Comparison of ENCODE assay signal across 18 cellular contexts in the genomic region with DNA sequence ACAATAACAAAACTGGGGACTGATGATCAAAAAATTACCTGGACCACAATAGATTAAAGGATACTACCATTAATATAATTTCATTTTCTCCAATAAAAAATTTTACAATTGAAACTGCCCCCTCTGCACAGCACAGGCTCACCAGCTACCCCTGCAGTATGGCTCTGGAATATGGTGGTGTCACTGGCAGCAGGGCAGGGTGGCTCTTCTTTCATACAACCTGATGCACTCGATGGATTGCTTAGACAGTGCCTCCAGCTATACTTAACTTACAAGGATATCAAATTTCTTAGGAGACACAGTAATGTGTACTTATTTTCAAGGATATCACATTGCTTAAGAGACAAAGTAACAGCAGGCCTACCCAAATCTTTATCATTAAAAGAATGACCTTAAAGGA.
DNase-seq lines count a peak whose midpoint lies in the region; ATAC-seq and TF ChIP-seq lines count a peak whose summit lies in the region.
"Had no signal": no experiment of that assay in that cellular context is flagged by ENCODE, and none has a peak within 500 bp of the region (broad histone marks: within the 10 kb centered on the region; RNA-seq: fewer than 3 reads in every experiment).

No MANE protein-coding gene starts in this region.

- H3K4me3 Mint-ChIP-seq in GM23338 (no peak overlapping the region), endodermal cell (no peak overlapping the region)
- H3K4me3 Mint-ChIP-seq: activated CD4-positive, alpha-beta T cell treated with anti-CD3 and anti-CD28 coated beads, Interleukin-2, amount 10 ng/mL, durations not matched to agents 24 days and 14 days; activated naive CD8-positive, alpha-beta T cell treated with anti-CD3 and anti-CD28 coated beads for 36 hours; natural killer cell treated with Interleukin-12 subunit alpha and Interleukin-12 subunit beta and Interleukin-15 and Interleukin-18, amount 100 ng/mL, for 72 hours had no signal

- no peak overlapping the region for H3K4me3 ChIP-seq in GM23338
- no peak overlapping the region for H3K4me3 ChIP-seq in endodermal cell (ENCODE audit: low read length)
- H3K4me3 ChIP-seq: SJCRH30 had no signal

- H3K36me3 ChIP-seq in GM23338 (ENCODE audit: insufficient read depth) (no peaks in the 10 kb centered on the region), endodermal cell (ENCODE audit: control insufficient read depth, insufficient read depth, low read length) (no peaks in the 10 kb centered on the region)
- H3K36me3 ChIP-seq: SJCRH30 had no signal

- H3K27me3 ChIP-seq in GM23338 (ENCODE audit: insufficient read depth) (no peaks in the 10 kb centered on the region), endodermal cell (ENCODE audit: control insufficient read depth, insufficient read depth, low read length, poor library complexity, severe bottlenecking) (no peaks in the 10 kb centered on the region)
- H3K27me3 ChIP-seq: SJCRH30 had no signal

- H3K36me3 Mint-ChIP-seq in GM23338 (ENCODE audit: low read depth): no peaks in the 10 kb centered on the region
- no peaks in the 10 kb centered on the region for H3K36me3 Mint-ChIP-seq in endodermal cell (ENCODE audit: low read depth)
- H3K36me3 Mint-ChIP-seq: activated naive CD8-positive, alpha-beta T cell treated with anti-CD3 and anti-CD28 coated beads for 36 hours; natural killer cell treated with Interleukin-12 subunit alpha and Interleukin-12 subunit beta and Interleukin-15 and Interleukin-18, amount 100 ng/mL, for 72 hours had no signal

- no peak overlapping the region for H3K4me2 ChIP-seq in GM23338

- ATAC-seq in GM23338 (peak; percentile 45; the same call in 2 of the 3 replicates), HG02973 (IDR thresholded peaks at IDR 0.05; ENCODE audit: unreplicated experiment) (no peak)
- ATAC-seq: natural killer cell treated with Interleukin-12 subunit alpha and Interleukin-12 subunit beta and Interleukin-15 and Interleukin-18, amount 100 ng/mL, for 72 hours had no signal

- H3K4me1 Mint-ChIP-seq in GM23338 (no peaks in the 10 kb centered on the region), endodermal cell (no peaks in the 10 kb centered on the region)
- H3K4me1 Mint-ChIP-seq: activated CD4-positive, alpha-beta T cell treated with anti-CD3 and anti-CD28 coated beads, Interleukin-2, amount 10 ng/mL, durations not matched to agents 24 days and 14 days; activated naive CD8-positive, alpha-beta T cell treated with anti-CD3 and anti-CD28 coated beads for 36 hours had no signal

- H3K9me2 ChIP-seq in GM23338 (ENCODE audit: insufficient read depth): no peaks in the 10 kb centered on the region

- H3K4me1 ChIP-seq in GM23338 (ENCODE audit: insufficient read depth) (no peaks in the 10 kb centered on the region), endodermal cell (ENCODE audit: control insufficient read depth, insufficient read depth, low read length) (no peaks in the 10 kb centered on the region)

- no peaks in the 10 kb centered on the region for H4K20me1 ChIP-seq in GM23338 (replicated peaks; ENCODE audit: insufficient read depth)

- H3K9ac ChIP-seq in endodermal cell (ENCODE audit: extremely low read depth, low read length, poor library complexity, severe bottlenecking): no peak overlapping the region

- H3K79me2 ChIP-seq in GM23338 (replicated peaks; ENCODE audit: insufficient read depth): no peaks in the 10 kb centered on the region

- H3K27ac Mint-ChIP-seq in GM23338 (no peak overlapping the region), endodermal cell (no peak overlapping the region)
- H3K27ac Mint-ChIP-seq: activated CD4-positive, alpha-beta T cell treated with anti-CD3 and anti-CD28 coated beads, Interleukin-2, amount 10 ng/mL, durations not matched to agents 24 days and 14 days; activated naive CD8-positive, alpha-beta T cell treated with anti-CD3 and anti-CD28 coated beads for 36 hours; natural killer cell treated with Interleukin-12 subunit alpha and Interleukin-12 subunit beta and Interleukin-15 and Interleukin-18, amount 100 ng/mL, for 72 hours had no signal

- DNase-seq in GM23338 (ENCODE audit: low spot score) (no peak), NCI-H69 (lab: John Stamatoyannopoulos, UW) (peak; percentile 86), endodermal cell (no peak), Ammon's horn (ENCODE audit: low spot score) (no peak), NCI-H1092 treated with DMSO at 0.1 percent for 48 hours (lab: John Stamatoyannopoulos, UW) (no peak), midbrain (lab: John Stamatoyannopoulos, UW) (no peak)
- DNase-seq: activated CD4-positive, alpha-beta T cell treated with anti-CD3 and anti-CD28 coated beads, Interleukin-2, amount 10 ng/mL, durations not matched to agents 24 days and 14 days; activated naive CD8-positive, alpha-beta T cell treated with anti-CD3 and anti-CD28 coated beads for 36 hours; activated T-cell treated with anti-CD3 and anti-CD28 coated beads, Interleukin-2, amount 50 U/mL, for 1 hour; effector memory CD4-positive, alpha-beta T cell; MM.1S; NCI-H2029; stimulated activated naive CD4-positive, alpha-beta T cell treated with Interleukin-2 at 50 U/mL for 16 hours; T1000 had no signal

- no peaks in the 10 kb centered on the region for H3K9me3 Mint-ChIP-seq in GM23338
- no peaks in the 10 kb centered on the region for H3K9me3 Mint-ChIP-seq in endodermal cell
- H3K9me3 Mint-ChIP-seq: activated CD4-positive, alpha-beta T cell treated with anti-CD3 and anti-CD28 coated beads, Interleukin-2, amount 10 ng/mL, durations not matched to agents 24 days and 14 days; activated naive CD8-positive, alpha-beta T cell treated with anti-CD3 and anti-CD28 coated beads for 36 hours; natural killer cell treated with Interleukin-12 subunit alpha and Interleukin-12 subunit beta and Interleukin-15 and Interleukin-18, amount 100 ng/mL, for 72 hours had no signal

- no peaks in the 10 kb centered on the region for H3K27me3 Mint-ChIP-seq in GM23338 (ENCODE audit: insufficient read depth, low read depth, poor library complexity)
- no peaks in the 10 kb centered on the region for H3K27me3 Mint-ChIP-seq in endodermal cell (ENCODE audit: insufficient read depth)

- H3K27ac ChIP-seq in 22Rv1 (no peak overlapping the region), GM23338 (ENCODE audit: low read depth) (no peak overlapping the region), endodermal cell (ENCODE audit: low read depth, low read length) (no peak overlapping the region)
- H3K27ac ChIP-seq: SJCRH30 had no signal

- TF ChIP-seq CTCF in 22Rv1 (IDR thresholded peaks at IDR 0.05) (peak; percentile 57), GM23338 (conservative IDR thresholded peaks at IDR 0.05; ENCODE audit: low read depth in 2 of 2) (peak; percentile 14 to 41; a peak in 2 of 4 replicates), endodermal cell (conservative IDR thresholded peaks at IDR 0.05) (peak; percentile 50)

- no peak overlapping the region for H2AFZ ChIP-seq in GM23338

- no peaks in the 10 kb centered on the region for H3F3A ChIP-seq in GM23338 (replicated peaks; ENCODE audit: low read depth)

- 73% methylated on average over 1 of the region's 1 CpG; no CpG with 5 or more reads in 1 of the 2 experiments for WGBS in endodermal cell (ENCODE audit: insufficient coverage in 1 of 2, insufficient read length in 1 of 2), 2 experiments

- H3K9me3 ChIP-seq in endodermal cell (ENCODE audit: control insufficient read depth, low read length): no peaks in the 10 kb centered on the region
- H3K9me3 ChIP-seq: SJCRH30 had no signal

TF ChIP-seq in GM23338, 12 proteins besides CTCF, POLR2A, EP300 and RAD21 (continues in another document):
- TF ChIP-seq ZNF331 (CRISPR knock-in tag; IDR thresholded peaks at IDR 0.05; ENCODE audit: low read depth) (no peak), EZH2phosphoT487 (IDR thresholded peaks at IDR 0.05; ENCODE audit: unreplicated experiment) (no peak), CREB1 (CRISPR knock-in tag; IDR thresholded peaks at IDR 0.05; ENCODE audit: low read depth) (no peak)
- TF ChIP-seq, protein P1, sequence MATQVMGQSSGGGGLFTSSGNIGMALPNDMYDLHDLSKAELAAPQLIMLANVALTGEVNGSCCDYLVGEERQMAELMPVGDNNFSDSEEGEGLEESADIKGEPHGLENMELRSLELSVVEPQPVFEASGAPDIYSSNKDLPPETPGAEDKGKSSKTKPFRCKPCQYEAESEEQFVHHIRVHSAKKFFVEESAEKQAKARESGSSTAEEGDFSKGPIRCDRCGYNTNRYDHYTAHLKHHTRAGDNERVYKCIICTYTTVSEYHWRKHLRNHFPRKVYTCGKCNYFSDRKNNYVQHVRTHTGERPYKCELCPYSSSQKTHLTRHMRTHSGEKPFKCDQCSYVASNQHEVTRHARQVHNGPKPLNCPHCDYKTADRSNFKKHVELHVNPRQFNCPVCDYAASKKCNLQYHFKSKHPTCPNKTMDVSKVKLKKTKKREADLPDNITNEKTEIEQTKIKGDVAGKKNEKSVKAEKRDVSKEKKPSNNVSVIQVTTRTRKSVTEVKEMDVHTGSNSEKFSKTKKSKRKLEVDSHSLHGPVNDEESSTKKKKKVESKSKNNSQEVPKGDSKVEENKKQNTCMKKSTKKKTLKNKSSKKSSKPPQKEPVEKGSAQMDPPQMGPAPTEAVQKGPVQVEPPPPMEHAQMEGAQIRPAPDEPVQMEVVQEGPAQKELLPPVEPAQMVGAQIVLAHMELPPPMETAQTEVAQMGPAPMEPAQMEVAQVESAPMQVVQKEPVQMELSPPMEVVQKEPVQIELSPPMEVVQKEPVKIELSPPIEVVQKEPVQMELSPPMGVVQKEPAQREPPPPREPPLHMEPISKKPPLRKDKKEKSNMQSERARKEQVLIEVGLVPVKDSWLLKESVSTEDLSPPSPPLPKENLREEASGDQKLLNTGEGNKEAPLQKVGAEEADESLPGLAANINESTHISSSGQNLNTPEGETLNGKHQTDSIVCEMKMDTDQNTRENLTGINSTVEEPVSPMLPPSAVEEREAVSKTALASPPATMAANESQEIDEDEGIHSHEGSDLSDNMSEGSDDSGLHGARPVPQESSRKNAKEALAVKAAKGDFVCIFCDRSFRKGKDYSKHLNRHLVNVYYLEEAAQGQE (IDR thresholded peaks at IDR 0.05; ENCODE audit: unreplicated experiment): no peak
